13 cellular contexts compared by ENCODE assay signal in the genomic region with DNA sequence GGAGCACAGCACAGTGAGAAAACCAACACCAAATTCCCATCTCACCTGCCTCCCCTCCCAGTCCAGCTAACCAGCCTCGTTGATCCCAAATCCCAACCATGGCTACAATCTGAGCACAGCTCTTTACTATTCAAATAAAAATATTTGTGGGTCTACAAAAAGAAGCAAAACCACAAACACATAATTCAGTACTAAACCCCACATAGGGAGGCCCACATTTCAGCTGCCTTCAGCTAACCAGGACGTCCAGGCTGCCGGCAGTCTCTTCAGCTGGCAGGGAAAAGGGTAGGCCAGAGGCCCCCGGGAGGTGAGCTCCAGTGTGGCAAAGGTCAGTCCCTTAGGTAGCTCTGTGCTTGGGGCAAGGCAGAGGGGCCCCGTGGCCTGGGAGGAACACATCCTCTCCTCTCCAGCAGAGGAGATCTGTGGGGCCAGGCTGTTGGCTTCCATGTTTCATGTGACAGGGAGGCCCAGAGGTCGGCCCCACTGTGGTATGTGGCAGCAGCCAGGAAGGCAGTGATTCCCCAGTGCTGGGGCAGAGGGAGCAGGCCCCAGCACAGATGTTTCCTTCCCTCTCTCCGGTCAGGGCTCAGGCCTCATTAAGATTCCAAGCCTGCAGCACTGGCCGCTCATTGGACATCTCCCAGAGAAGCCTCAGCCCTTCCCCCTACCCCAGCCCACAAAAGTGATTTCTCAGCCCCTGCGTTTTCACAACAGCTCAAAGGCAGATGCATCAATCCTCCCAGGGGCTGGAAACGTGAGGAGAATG.
DNase-seq lines count a peak whose midpoint lies in the region; ATAC-seq and TF ChIP-seq lines count a peak whose summit lies in the region.
"Had no signal": no experiment of that assay in that cellular context is flagged by ENCODE, and none has a peak within 500 bp of the region (broad histone marks: within the 10 kb centered on the region; RNA-seq: fewer than 3 reads in every experiment).

No MANE protein-coding gene starts in this region.

- H3K4me1 ChIP-seq in cardiac muscle cell (ENCODE audit: low read depth) (peaks cover 19% of the 10 kb centered on the region), osteoblast (ENCODE audit: insufficient read depth, low read length) (peaks cover 37% of the 10 kb centered on the region)
- H3K4me1 ChIP-seq: right lobe of liver had no signal

- no peak for TF ChIP-seq CTCF in cardiac muscle cell (IDR thresholded peaks at IDR 0.05; ENCODE audit: low read depth, low read length)
- no peak for TF ChIP-seq CTCF in osteoblast (IDR thresholded peaks at IDR 0.05; ENCODE audit: extremely low read depth, low read depth, low read length)
- no peak for TF ChIP-seq CTCF in GM20000 (IDR thresholded peaks at IDR 0.05; ENCODE audit: extremely low read depth, missing control alignments)

- H3K9me3 ChIP-seq in cardiac muscle cell (ENCODE audit: low read depth) (no peaks in the 10 kb centered on the region), osteoblast (ENCODE audit: low read depth, low read length) (no peaks in the 10 kb centered on the region)
- H3K9me3 ChIP-seq: right lobe of liver had no signal

- H2AFZ ChIP-seq in osteoblast (ENCODE audit: low read length), result peak overlapping the region; percentile 63

- no peak for ATAC-seq in HG03442 (IDR thresholded peaks at IDR 0.05; ENCODE audit: unreplicated experiment)
- ATAC-seq: K562, right lobe of liver had no signal

- no peaks in the 10 kb centered on the region for H3K36me3 ChIP-seq in cardiac muscle cell
- H3K36me3 ChIP-seq in osteoblast (ENCODE audit: insufficient read depth, low read length), result no peaks in the 10 kb centered on the region
- H3K36me3 ChIP-seq: right lobe of liver had no signal

- H3K4me3 ChIP-seq in cardiac muscle cell (no peak overlapping the region), osteoblast (ENCODE audit: insufficient read depth, low read length) (no peak overlapping the region)
- H3K4me3 ChIP-seq: K562, right lobe of liver had no signal

- H3K79me2 ChIP-seq in osteoblast (ENCODE audit: insufficient read depth, low read length), result no peaks in the 10 kb centered on the region

- no peaks in the 10 kb centered on the region for H4K20me1 ChIP-seq in osteoblast (ENCODE audit: insufficient read depth, low read length)

- DNase-seq in DMS 273 (lab: John Stamatoyannopoulos, UW; ENCODE audit: unreplicated experiment), result peak; percentile 61
- peak; percentile 85 for DNase-seq in SK-N-DZ (ENCODE audit: low spot score)
- peak; percentile 45 to 72 for DNase-seq in cardiac muscle cell (ENCODE audit: low read depth in 1 of 2, low spot score in 1 of 2)
- no peak for DNase-seq in osteoblast (ENCODE audit: insufficient read length, low spot score, missing footprints)
- no peak for DNase-seq in NCI-H2029 (lab: John Stamatoyannopoulos, UW)
- no peak for DNase-seq in stimulated activated CD4-positive, alpha-beta T cell treated with anti-CD3 and anti-CD28 coated beads, Interleukin-4, amount 100 ng/mL, for 1 hour
- no peak for DNase-seq in GM20000 (ENCODE audit: low spot score)
- DNase-seq: activated CD4-positive, alpha-beta T cell treated with anti-CD3 and anti-CD28 coated beads, Interleukin-2, amount 50 U/mL, for 48 hours; activated naive CD8-positive, alpha-beta T cell treated with anti-CD3 and anti-CD28 coated beads, Interleukin-2, amount 10 ng/mL, durations not matched to agents 7 days and 5 days; NCI-H2227 treated with DMSO at 0.1 percent for 48 hours; right lobe of liver had no signal

- H3K4me2 ChIP-seq in osteoblast (ENCODE audit: insufficient read depth, low read length), result no peak overlapping the region

- no peak overlapping the region for H3K27ac ChIP-seq in cardiac muscle cell
- peak overlapping the region; percentile 35 for H3K27ac ChIP-seq in osteoblast (ENCODE audit: low read depth, low read length)
- H3K27ac ChIP-seq: right lobe of liver had no signal

- H3K27me3 ChIP-seq in cardiac muscle cell (no peaks in the 10 kb centered on the region), osteoblast (ENCODE audit: insufficient read depth, low read length) (no peaks in the 10 kb centered on the region)
- H3K27me3 ChIP-seq: right lobe of liver had no signal

Comparison
In these comparisons a context has a peak if more than half of its experiments do, and no peak if none do; other contexts are left out.
1. DNase-seq: peak in DMS 273 (single experiment), SK-N-DZ (single experiment) and cardiac muscle cell (2 of 2); none in osteoblast (single experiment), NCI-H2029 (single experiment), stimulated activated CD4-positive, alpha-beta T cell treated with anti-CD3 and anti-CD28 coated beads, Interleukin-4, amount 100 ng/mL, for 1 hour (single experiment) and GM20000 (single experiment).